ENCODE assay signal across 22 cellular contexts in the genomic region with DNA sequence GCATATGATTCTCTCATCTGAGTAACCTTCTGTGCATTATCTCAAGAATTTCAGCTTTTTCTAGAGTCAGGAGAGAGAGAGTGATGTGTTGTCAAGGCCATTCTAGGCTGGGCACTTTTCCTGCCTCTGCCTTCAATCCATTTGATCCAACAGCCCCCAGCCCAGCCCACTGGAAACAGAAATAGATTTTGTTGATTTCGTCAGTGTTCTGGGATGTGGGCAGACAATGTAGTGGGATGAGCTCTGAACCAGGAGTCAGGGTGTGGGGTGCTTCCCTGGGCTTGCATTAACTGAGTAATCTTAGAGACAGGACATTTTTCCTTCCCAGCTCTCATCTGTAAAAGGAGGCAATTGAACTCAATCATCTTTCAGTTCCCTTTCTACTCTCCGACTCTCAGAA. TPM values are rescaled to one million over a fixed set of nuclear protein-coding genes. Genes with fewer than 3 reads are reported as not detected.
"Had no signal": no experiment of that assay in that cellular context is flagged by ENCODE, and none has a peak within 500 bp of the region (broad histone marks: within the 10 kb centered on the region; RNA-seq: fewer than 3 reads in every experiment).

No MANE protein-coding gene starts in this region.

- H3K27ac ChIP-seq: coronary artery, dorsolateral prefrontal cortex, epithelial cell of prostate, esophagus squamous epithelium, gastrocnemius medialis, heart left ventricle, hepatocyte, left lung, lower lobe of right lung had no signal

- H3K36me3 ChIP-seq: esophagus squamous epithelium, gastrocnemius medialis, heart left ventricle, left lung, lower lobe of right lung had no signal

- H3K27me3 ChIP-seq: gastrocnemius medialis had no signal

- H3K79me2 ChIP-seq: hepatocyte had no signal

- H3K4me3 ChIP-seq: coronary artery, dorsolateral prefrontal cortex, esophagus squamous epithelium, gastrocnemius medialis, heart left ventricle, hepatocyte, left lung, lower lobe of right lung, mucosa of descending colon had no signal

- H3K9me3 ChIP-seq: esophagus squamous epithelium, gastrocnemius medialis, heart left ventricle, lower lobe of right lung, mucosa of descending colon had no signal

- H3K4me2 ChIP-seq: hepatocyte had no signal

- DNase-seq: dermis blood vessel endothelial cell; dorsolateral prefrontal cortex; effector CD4-positive, alpha-beta T cell; effector memory CD4-positive, alpha-beta T cell; erythroblast; esophagus squamous epithelium; foreskin fibroblast; foreskin melanocyte; gastrocnemius medialis; glutamatergic neuron; heart left ventricle; immature natural killer cell; left cardiac atrium; left lung; left ventricle myocardium superior; lower lobe of right lung; mesenchymal stem cell; mucosa of descending colon had no signal

- H2AFZ ChIP-seq: hepatocyte had no signal

RNA-seq across cellular contexts. Expression of a gene that starts 42.5 kb away (rescaled TPM):
- polyA plus RNA-seq: heart left ventricle, hepatocyte, immature natural killer cell, keratinocyte had no signal
